ENCODE assay signal across 8 cellular contexts in genomic region chr12:6763380-6763779, GRCh38. TPM values are rescaled to one million over a fixed set of nuclear protein-coding genes. Genes with fewer than 3 reads are reported as not detected.
DNase-seq lines count a peak whose midpoint lies in the region; ATAC-seq and TF ChIP-seq lines count a peak whose summit lies in the region.

No MANE protein-coding gene starts in this region.

- H3K9ac ChIP-seq in iPS-18a (ENCODE audit: low read length) (peak overlapping the region; percentile 30), skeletal muscle tissue (ENCODE audit: low read depth in 1 of 3, low read length in 3 of 3) (peak overlapping the region; percentile 33 to 69 (median 48))

- H3K27me3 Mint-ChIP-seq in GM23338 (ENCODE audit: insufficient read depth, low read depth, poor library complexity) (peaks cover 41% of the 10 kb centered on the region), WTC11 (ENCODE audit: low read depth) (peaks cover 7% of the 10 kb centered on the region)

- peaks cover 21% of the 10 kb centered on the region for H3F3A ChIP-seq in GM23338 (replicated peaks; ENCODE audit: low read depth)

- H3K36me3 Mint-ChIP-seq in GM23338 (ENCODE audit: low read depth) (no peaks in the 10 kb centered on the region; the same call in 2 of the 3 replicates), WTC11 (peaks cover 4% of the 10 kb centered on the region; the same call in 1 of the 2 replicates)

- H3K36me3 ChIP-seq in GM23338 (ENCODE audit: insufficient read depth) (no peaks in the 10 kb centered on the region), iPS-18a (ENCODE audit: control insufficient read depth, low read depth, low read length) (no peaks in the 10 kb centered on the region), skeletal muscle tissue (ENCODE audit: control insufficient read depth in 3 of 3, insufficient read depth in 3 of 3, low read length in 3 of 3) (no peaks in the 10 kb centered on the region)

- H3K9me3 ChIP-seq in iPS-18a (ENCODE audit: control insufficient read depth, low read depth, low read length): no peaks in the 10 kb centered on the region
- H3K9me3 ChIP-seq in skeletal muscle tissue (ENCODE audit: control insufficient read depth in 3 of 3, low read length in 3 of 3): no peaks in the 10 kb centered on the region

- H3K4me1 Mint-ChIP-seq in GM23338 (peaks cover 44% of the 10 kb centered on the region), WTC11 (peaks cover 54% of the 10 kb centered on the region)

- H3K9me2 ChIP-seq in GM23338 (ENCODE audit: insufficient read depth): peaks cover 13% of the 10 kb centered on the region

- peaks cover 8% of the 10 kb centered on the region; the same call in 1 of the 2 replicates for H3K27me3 ChIP-seq in GM23338 (ENCODE audit: insufficient read depth)
- no peaks in the 10 kb centered on the region for H3K27me3 ChIP-seq in iPS-18a (ENCODE audit: control insufficient read depth, insufficient read depth, low read length)
- H3K27me3 ChIP-seq in skeletal muscle tissue (ENCODE audit: control insufficient read depth in 3 of 3, insufficient read depth in 3 of 3, low read length in 3 of 3): peaks cover 0 to 5% (median 0%) of the 10 kb centered on the region in 3 donors

- H3K79me2 ChIP-seq in GM23338 (replicated peaks; ENCODE audit: insufficient read depth): peaks cover 14% of the 10 kb centered on the region

- H3K9me3 Mint-ChIP-seq in GM23338 (no peaks in the 10 kb centered on the region; the same call in 1 of the 3 replicates), WTC11 (no peaks in the 10 kb centered on the region)

- peaks cover 25% of the 10 kb centered on the region for H3K4me1 ChIP-seq in GM23338 (ENCODE audit: insufficient read depth)
- peaks cover 19% of the 10 kb centered on the region for H3K4me1 ChIP-seq in iPS-18a (ENCODE audit: control insufficient read depth, low read depth, low read length)
- H3K4me1 ChIP-seq in skeletal muscle tissue (ENCODE audit: control insufficient read depth in 3 of 3, insufficient read depth in 3 of 3, low read length in 3 of 3): peaks cover 25 to 36% (median 28%) of the 10 kb centered on the region in 3 donors

- no peak for TF ChIP-seq CTCF in GM23338 (conservative IDR thresholded peaks at IDR 0.05; ENCODE audit: low read depth in 2 of 2)
- no peak for TF ChIP-seq CTCF in WTC11 (IDR thresholded peaks at IDR 0.05)

- H3K4me3 ChIP-seq in GM23338 (peak overlapping the region; percentile 2; the same call in 1 of the 2 replicates), iPS-18a (ENCODE audit: low read length) (peak overlapping the region; percentile 22), skeletal muscle tissue (ENCODE audit: low read length in 3 of 3) (peak overlapping the region in 1 of 3 donors; percentile 56)

- H3K4me2 ChIP-seq in GM23338: peak overlapping the region; percentile 46

- H4K20me1 ChIP-seq in GM23338 (replicated peaks; ENCODE audit: insufficient read depth): peaks cover 5% of the 10 kb centered on the region

- CTCF ChIA-PET in WTC11 (lab: Charles Lee): interaction anchor here (0.7 to 1.6 kb wide), 7 partner anchors 8 to 109 kb away, joined by 3 to 16 read pairs (median 4); partner anchors contain the start of genes LAG3, MLF2, SPSB2 and ZNF384

- peak overlapping the region; percentile 83 for H3K27ac ChIP-seq in GM23338 (ENCODE audit: low read depth)
- peak overlapping the region; percentile 59 for H3K27ac ChIP-seq in iPS-18a (ENCODE audit: low read length)
- H3K27ac ChIP-seq in skeletal muscle tissue (ENCODE audit: low read depth, low read length): peak overlapping the region; percentile 87

- no peak for ATAC-seq in GM23338
- ATAC-seq in WTC11: no peak
- ATAC-seq in GM19452 (IDR thresholded peaks at IDR 0.05; ENCODE audit: unreplicated experiment): no peak
- no peak for ATAC-seq in GM18502 (IDR thresholded peaks at IDR 0.05; ENCODE audit: poor library complexity, unreplicated experiment)

- H2AFZ ChIP-seq in GM23338: no peak overlapping the region

- POLR2A ChIA-PET in WTC11 (lab: Charles Lee): interaction anchor here (0.6 to 0.7 kb wide), 2 partner anchors 10 kb away, joined by 3 read pairs; partner anchors contain the start of gene MLF2

- DNase-seq in GM23338 (ENCODE audit: low spot score): no peak
- DNase-seq in WTC11 (ENCODE audit: low spot score): no peak
- no peak for DNase-seq in NCI-H226
- DNase-seq in stimulated activated CD8-positive, alpha-beta memory T cell treated with anti-CD3 and anti-CD28 coated beads, Interleukin-4, amount 100 ng/mL, for 48 hours: no peak

- H3K27ac Mint-ChIP-seq in GM23338: peak overlapping the region; percentile 85; the same call in 1 of the 2 replicates
- H3K27ac Mint-ChIP-seq in WTC11: peak overlapping the region; percentile 21; the same call in 1 of the 2 replicates

- H3K4me3 Mint-ChIP-seq in GM23338 (peak overlapping the region; percentile 17; the same call in 1 of the 3 replicates), WTC11 (peak overlapping the region; percentile 62)

TF ChIP-seq in GM23338, 12 proteins besides CTCF, POLR2A, EP300 and RAD21 (continues in another document):
- TF ChIP-seq CREB1 (CRISPR knock-in tag; IDR thresholded peaks at IDR 0.05; ENCODE audit: low read depth) (no peak), JUNB (IDR thresholded peaks at IDR 0.05; ENCODE audit: unreplicated experiment) (no peak), STAT1 (IDR thresholded peaks at IDR 0.05; ENCODE audit: unreplicated experiment) (no peak)

TF ChIP-seq in WTC11, 78 proteins besides CTCF, POLR2A, EP300 and RAD21:
- TF ChIP-seq, protein P1, sequence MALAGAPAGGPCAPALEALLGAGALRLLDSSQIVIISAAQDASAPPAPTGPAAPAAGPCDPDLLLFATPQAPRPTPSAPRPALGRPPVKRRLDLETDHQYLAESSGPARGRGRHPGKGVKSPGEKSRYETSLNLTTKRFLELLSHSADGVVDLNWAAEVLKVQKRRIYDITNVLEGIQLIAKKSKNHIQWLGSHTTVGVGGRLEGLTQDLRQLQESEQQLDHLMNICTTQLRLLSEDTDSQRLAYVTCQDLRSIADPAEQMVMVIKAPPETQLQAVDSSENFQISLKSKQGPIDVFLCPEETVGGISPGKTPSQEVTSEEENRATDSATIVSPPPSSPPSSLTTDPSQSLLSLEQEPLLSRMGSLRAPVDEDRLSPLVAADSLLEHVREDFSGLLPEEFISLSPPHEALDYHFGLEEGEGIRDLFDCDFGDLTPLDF (CRISPR knock-in tag; IDR thresholded peaks at IDR 0.05): no peak
- TF ChIP-seq ATF2 (CRISPR knock-in tag; IDR thresholded peaks at IDR 0.05; ENCODE audit: borderline replicate concordance, low read depth): no peak

RNA-seq across cellular contexts. Expression of gene PTMS, which starts 2.8 kb away (rescaled TPM):
- 82.4 and 111 TPM in 2 replicates for total RNA-seq in GM23338 (2014; rRNA removed; shearing (Covaris generic))
- polyA plus RNA-seq in GM23338 (2016; fragmentation: Nextera tagmentation; extraction: Ambion mirVana): 238 and 270 TPM in 2 replicates
- total RNA-seq in WTC11 (2021) (370 to 539 TPM (median 525 TPM) in 3 replicates), skeletal muscle tissue (40.2 TPM)

RNA-seq across cellular contexts. Expression of gene LAG3, which starts 8.9 kb away (rescaled TPM):
- total RNA-seq in GM23338 (2014; rRNA removed; shearing (Covaris generic)): 1.0 and 4.7 TPM in 2 replicates
- 3.7 and 3.9 TPM in 2 replicates for polyA plus RNA-seq in GM23338 (2016; fragmentation: Nextera tagmentation; extraction: Ambion mirVana)
- 2.4 to 2.6 TPM (median 2.6 TPM) in 3 replicates for total RNA-seq in WTC11 (2021)
- total RNA-seq in skeletal muscle tissue: not detected

RNA-seq across cellular contexts. Expression of gene MLF2, which starts 10.4 kb away (rescaled TPM):
- 289 and 292 TPM in 2 replicates for total RNA-seq in GM23338 (2014; rRNA removed; shearing (Covaris generic))
- polyA plus RNA-seq in GM23338 (2016; fragmentation: Nextera tagmentation; extraction: Ambion mirVana): 280 and 283 TPM in 2 replicates
- 226 to 236 TPM (median 229 TPM) in 3 replicates for total RNA-seq in WTC11 (2021)
- total RNA-seq in skeletal muscle tissue: 73.6 TPM

RNA-seq across cellular contexts. Expression of gene CD4, which starts 25.9 kb away (rescaled TPM):
- 1.5 and 2.2 TPM in 2 replicates for total RNA-seq in GM23338 (2014; rRNA removed; shearing (Covaris generic))
- 2.0 and 2.1 TPM in 2 replicates for polyA plus RNA-seq in GM23338 (2016; fragmentation: Nextera tagmentation; extraction: Ambion mirVana)
- 2.5 to 3.3 TPM (median 2.7 TPM) in 3 replicates for total RNA-seq in WTC11 (2021)
- 6.8 TPM for total RNA-seq in skeletal muscle tissue

RNA-seq across cellular contexts. Expression of gene COPS7A, which starts 39.5 kb away (rescaled TPM):
- total RNA-seq in GM23338 (2014; rRNA removed; shearing (Covaris generic)): 51.9 and 53.9 TPM in 2 replicates
- polyA plus RNA-seq in GM23338 (2016; fragmentation: Nextera tagmentation; extraction: Ambion mirVana): 36.9 and 37.7 TPM in 2 replicates
- total RNA-seq in WTC11 (2021) (41.2 to 43.8 TPM (median 41.4 TPM) in 3 replicates), skeletal muscle tissue (30.8 TPM)
